27 cellular contexts compared by ENCODE assay signal in genomic region chr14:31668348-31668747, GRCh38.
"Had no signal": no experiment of that assay in that cellular context is flagged by ENCODE, and none has a peak within 500 bp of the region (broad histone marks: within the 10 kb centered on the region; RNA-seq: fewer than 3 reads in every experiment).

No MANE protein-coding gene starts in this region.

- H3K36me3 ChIP-seq: suprapubic skin, thoracic aorta, thyroid gland, transverse colon, upper lobe of left lung, upper lobe of right lung, uterus, vagina had no signal

- H3K27me3 ChIP-seq: stomach, suprapubic skin, testis, thyroid gland, tibial artery, tibial nerve, transverse colon, upper lobe of left lung, upper lobe of right lung, uterus, vagina had no signal

- H3K4me1 ChIP-seq: stomach, suprapubic skin, testis, thyroid gland, tibial artery, tibial nerve, transverse colon, upper lobe of left lung, upper lobe of right lung, uterus, vagina had no signal

- H3K4me3 ChIP-seq: stomach, suprapubic skin, testis, thoracic aorta, thyroid gland, tibial artery, tibial nerve, transverse colon, upper lobe of left lung, upper lobe of right lung, uterus, vagina had no signal

- DNase-seq: stimulated activated CD4-positive, alpha-beta T cell treated with anti-CD3 and anti-CD28 coated beads, Interleukin-2, amount 100 ng/mL, for 48 hours; stimulated activated CD4-positive, alpha-beta T cell treated with anti-CD3 and anti-CD28 coated beads, Interleukin-4, amount 100 ng/mL, for 1 hour; stimulated activated CD4-positive, alpha-beta T cell treated with anti-CD3 and anti-CD28 coated beads, Interleukin-4, amount 100 ng/mL, for 24 hours; stimulated activated CD4-positive, alpha-beta T cell treated with anti-CD3 and anti-CD28 coated beads, Interleukin-4, amount 100 ng/mL, for 4 hours; stimulated activated CD8-positive, alpha-beta memory T cell treated with anti-CD3 and anti-CD28 coated beads, Interleukin-4, amount 100 ng/mL, for 48 hours; stimulated activated naive B cell treated with anti-CD40 and anti-IgM and Interleukin-4, amounts not matched to agents 10 μg/mL and 1 μg/mL and 100 μg/mL, for 72 hours; stimulated activated naive CD4-positive, alpha-beta T cell; stimulated activated naive CD4-positive, alpha-beta T cell treated with Interleukin-2 at 50 U/mL for 16 hours; stimulated activated naive CD8-positive, alpha-beta T cell treated with anti-CD3 and anti-CD28 coated beads, Interleukin-15, amount 100 ng/mL, for 72 hours; stimulated activated naive CD8-positive, alpha-beta T cell treated with anti-CD3 and anti-CD28 coated beads, Interleukin-15, Interleukin-2, amounts not matched to agents 100 U/mL and 50 U/mL, for 24 hours; stomach; substantia nigra; testis; thyroid gland; tibial artery; transverse colon; trophoblast cell; upper lobe of left lung; upper lobe of right lung; uterus had no signal

- H3K27ac ChIP-seq: stomach, suprapubic skin, testis, thoracic aorta, thyroid gland, tibial artery, tibial nerve, transverse colon, upper lobe of left lung, upper lobe of right lung, uterus, vagina had no signal

- ATAC-seq: stimulated activated effector memory CD8-positive, alpha-beta T cell treated with anti-CD3 and anti-CD28 coated beads, Interleukin-12 subunit alpha, Interleukin-12 subunit beta, amount 100 ng/mL, for 72 hours; stimulated activated memory B cell treated with anti-CD40 and anti-IgM and Interleukin-4, amounts not matched to agents 10 μg/mL and 1 μg/mL and 100 μg/mL, for 72 hours; stimulated activated naive B cell treated with anti-CD40 and anti-IgM and Interleukin-4, amounts not matched to agents 10 μg/mL and 1 μg/mL and 100 μg/mL, for 72 hours; stimulated activated naive CD8-positive, alpha-beta T cell treated with anti-CD3 and anti-CD28 coated beads, Interleukin-15, amount 100 ng/mL, for 72 hours; stimulated activated naive CD8-positive, alpha-beta T cell treated with anti-CD3 and anti-CD28 coated beads, Interleukin-15, Interleukin-2, amounts not matched to agents 100 U/mL and 50 U/mL, for 24 hours; upper lobe of right lung had no signal

- FAIRE-seq: urothelium cell line had no signal

- H3K9me3 ChIP-seq: testis, thoracic aorta, thyroid gland, uterus, vagina had no signal
